ENCODE assay signal across 25 cellular contexts in genomic region chr21:42082501-42083360, GRCh38. TPM values are rescaled to one million over a fixed set of nuclear protein-coding genes. Genes with fewer than 3 reads are reported as not detected.
"Had no signal": no experiment of that assay in that cellular context is flagged by ENCODE, and none has a peak within 500 bp of the region (broad histone marks: within the 10 kb centered on the region; RNA-seq: fewer than 3 reads in every experiment).

No MANE protein-coding gene starts in this region.

- H3K27me3 Mint-ChIP-seq: stimulated activated naive CD8-positive, alpha-beta T cell treated with anti-CD3 and anti-CD28 coated beads, Interleukin-15, Interleukin-2, amounts not matched to agents 100 ng/mL and 50 ng/mL, for 24 hours had no signal

- H3K9me3 Mint-ChIP-seq: central memory CD8-positive, alpha-beta T cell; effector memory CD8-positive, alpha-beta T cell; memory B cell; natural killer cell; stimulated activated naive CD8-positive, alpha-beta T cell treated with anti-CD3 and anti-CD28 coated beads, Interleukin-15, Interleukin-2, amounts not matched to agents 100 ng/mL and 50 ng/mL, for 24 hours had no signal

- H3K36me3 ChIP-seq: esophagus squamous epithelium, ovary, right atrium auricular region, thoracic aorta, tibial nerve, upper lobe of left lung had no signal

- H3K4me3 ChIP-seq: coronary artery, esophagus squamous epithelium, lung, ovary, right atrium auricular region, smooth muscle cell, thoracic aorta, tibial nerve, upper lobe of left lung had no signal

- H3K9me3 ChIP-seq: esophagus squamous epithelium, ovary, right atrium auricular region, thoracic aorta, tibial nerve, upper lobe of left lung had no signal

- ATAC-seq: effector memory CD8-positive, alpha-beta T cell; left lobe of liver; natural killer cell; sciatic nerve had no signal

- H3K27me3 ChIP-seq: ovary, right atrium auricular region, tibial nerve, upper lobe of left lung had no signal

- H3K27ac Mint-ChIP-seq: memory B cell; natural killer cell; stimulated activated naive CD8-positive, alpha-beta T cell treated with anti-CD3 and anti-CD28 coated beads, Interleukin-15, Interleukin-2, amounts not matched to agents 100 ng/mL and 50 ng/mL, for 24 hours had no signal

- H3K4me1 ChIP-seq: right atrium auricular region had no signal

- H3K4me3 Mint-ChIP-seq: central memory CD8-positive, alpha-beta T cell; effector memory CD8-positive, alpha-beta T cell; memory B cell; natural killer cell; stimulated activated naive CD8-positive, alpha-beta T cell treated with anti-CD3 and anti-CD28 coated beads, Interleukin-15, Interleukin-2, amounts not matched to agents 100 ng/mL and 50 ng/mL, for 24 hours had no signal

- H3K27ac ChIP-seq: coronary artery, esophagus squamous epithelium, ovary, right atrium auricular region, thoracic aorta, tibial nerve, upper lobe of left lung had no signal

- H3K36me3 Mint-ChIP-seq: memory B cell, natural killer cell had no signal

- DNase-seq: effector memory CD8-positive, alpha-beta T cell; erythroblast; esophagus squamous epithelium; foreskin melanocyte; natural killer cell; occipital lobe; ovary; stimulated activated CD4-positive, alpha-beta T cell treated with anti-CD3 and anti-CD28 coated beads, Interleukin-12 subunit alpha, Interleukin-12 subunit beta, amount 100 ng/mL, for 4 hours; stimulated activated CD4-positive, alpha-beta T cell treated with anti-CD3 and anti-CD28 coated beads, Interleukin-1b, Interleukin-23, amount 100 ng/mL, for 48 hours; stimulated activated CD4-positive, alpha-beta T cell treated with anti-CD3 and anti-CD28 coated beads, Interleukin-4, amount 100 ng/mL, for 1 hour; stimulated activated CD8-positive, alpha-beta memory T cell treated with anti-CD3 and anti-CD28 coated beads, Interleukin-4, amount 100 ng/mL, for 48 hours had no signal

RNA-seq across cellular contexts. Expression of gene UMODL1, which starts 11.6 kb away (rescaled TPM):
- total RNA-seq: dermis microvascular lymphatic vessel endothelial cell, esophagus squamous epithelium, glomerular endothelial cell, occipital lobe, right atrium auricular region, sciatic nerve, smooth muscle cell, tibial nerve had no signal
